19 cellular contexts compared by ENCODE assay signal in the genomic region with DNA sequence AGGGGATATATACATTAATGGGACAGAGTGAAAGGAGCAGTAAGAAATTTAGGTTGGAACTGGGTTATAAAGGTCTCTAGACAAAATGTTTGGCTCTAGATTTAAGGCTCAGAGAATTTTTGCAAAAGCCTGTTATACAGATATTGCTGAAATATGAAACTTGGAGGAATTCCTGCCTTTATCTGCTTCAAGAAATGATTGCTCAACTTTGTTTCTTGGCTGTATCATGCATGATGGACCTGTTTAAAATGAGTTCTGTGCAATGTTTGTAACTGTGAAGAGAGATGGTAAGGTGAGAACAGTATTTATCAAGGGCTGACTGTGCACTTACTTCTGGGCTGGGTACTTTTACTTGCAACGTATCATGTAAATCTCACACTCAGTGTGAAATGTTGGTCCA.
A peak's percentile ranks its signal among the peaks of the same experiment; 100 is the strongest.
DNase-seq lines count a peak whose midpoint lies in the region; ATAC-seq and TF ChIP-seq lines count a peak whose summit lies in the region.
"Had no signal": no experiment of that assay in that cellular context is flagged by ENCODE, and none has a peak within 500 bp of the region (broad histone marks: within the 10 kb centered on the region; RNA-seq: fewer than 3 reads in every experiment).

No MANE protein-coding gene starts in this region.

- H3K4me3 ChIP-seq in adipocyte (ENCODE audit: low read length) (no peak overlapping the region), fibroblast of pulmonary artery (replicated peaks; ENCODE audit: low read depth, low read length) (no peak overlapping the region)

- H3K36me3 ChIP-seq in adipocyte (ENCODE audit: control insufficient read depth, insufficient read depth, low read length, severe bottlenecking), result no peaks in the 10 kb centered on the region

- no peaks in the 10 kb centered on the region for H3K9me3 Mint-ChIP-seq in nephron
- H3K9me3 Mint-ChIP-seq: H9 had no signal

- H3K27me3 Mint-ChIP-seq in nephron (ENCODE audit: low read depth), result peaks cover 28% of the 10 kb centered on the region

- DNase-seq in adipocyte (ENCODE audit: low read depth), result peak; percentile 69
- peak; percentile 56 for DNase-seq in fibroblast of pulmonary artery (ENCODE audit: low read depth)
- DNase-seq in substantia nigra (lab: John Stamatoyannopoulos, UW), result no peak
- DNase-seq in activated CD4-positive, CD25-positive, alpha-beta regulatory T cell treated with anti-CD3 and anti-CD28 coated beads, Interleukin-2, amount 50 U/mL, for 72 hours, result no peak
- DNase-seq in stimulated activated CD4-positive, alpha-beta T cell treated with anti-CD3 and anti-CD28 coated beads, Interleukin-2, amount 100 ng/mL, for 48 hours, result no peak
- DNase-seq in GF-D8 (lab: John Stamatoyannopoulos, UW), result no peak
- DNase-seq: H9, NCI-H1417 treated with DMSO at 0.1 percent for 48 hours, NCI-H187 treated with DMSO at 0.1 percent for 48 hours, NCI-H2227 treated with DMSO at 0.1 percent for 48 hours, NCI-H524 treated with DMSO at 0.1 percent for 48 hours, PC-3, RPMI8226, SHP77 treated with DMSO at 0.1 percent for 48 hours had no signal

- H3K27ac ChIP-seq in substantia nigra (ENCODE audit: low read depth, low read length, poor library complexity, severe bottlenecking), result peak overlapping the region; percentile 3
- H3K27ac ChIP-seq: C4-2B, KMS-11 had no signal

- no peaks in the 10 kb centered on the region for H3K36me3 Mint-ChIP-seq in nephron (ENCODE audit: low read depth)

- no peak overlapping the region for H3K9ac ChIP-seq in adipocyte (ENCODE audit: low read length)
- H3K9ac ChIP-seq: KMS-11 had no signal

- peaks cover 30% of the 10 kb centered on the region for H3K4me1 Mint-ChIP-seq in nephron

- peak overlapping the region; percentile 17 to 41 (median 39) for H3K4me3 Mint-ChIP-seq in nephron
- H3K4me3 Mint-ChIP-seq: H9 had no signal

- ATAC-seq in GM21619 (IDR thresholded peaks at IDR 0.05; ENCODE audit: unreplicated experiment), result no peak
- ATAC-seq: HepG2, PC-3 had no signal

- no peaks in the 10 kb centered on the region for H3K9me3 ChIP-seq in adipocyte (ENCODE audit: control insufficient read depth, low read length)

- peak overlapping the region in 1 of 3 experiments; percentile 5 for H3K27ac Mint-ChIP-seq in nephron
- H3K27ac Mint-ChIP-seq: H9 had no signal

- peaks cover 24% of the 10 kb centered on the region for H3K4me1 ChIP-seq in adipocyte (ENCODE audit: control insufficient read depth, insufficient read depth, low read length)

- TF ChIP-seq CTCF in fibroblast of pulmonary artery (IDR thresholded peaks at IDR 0.05; ENCODE audit: low read length, missing control alignments) (no peak), nephron (IDR thresholded peaks at IDR 0.05; ENCODE audit: unreplicated experiment in 3 of 3) (no peak)

- H3K27me3 ChIP-seq in adipocyte (replicated peaks; ENCODE audit: control insufficient read depth, insufficient read depth, low read length), result no peaks in the 10 kb centered on the region

Comparison
In these comparisons a context has a peak if more than half of its experiments do, and no peak if none do; other contexts are left out.
1. DNase-seq: peak in adipocyte (single experiment) and fibroblast of pulmonary artery (single experiment); none in substantia nigra (0 of 49), activated CD4-positive, CD25-positive, alpha-beta regulatory T cell treated with anti-CD3 and anti-CD28 coated beads, Interleukin-2, amount 50 U/mL, for 72 hours (single experiment), stimulated activated CD4-positive, alpha-beta T cell treated with anti-CD3 and anti-CD28 coated beads, Interleukin-2, amount 100 ng/mL, for 48 hours (0 of 2) and GF-D8 (single experiment).